13 cellular contexts compared by ENCODE assay signal in genomic region chr15:97875513-97876285, GRCh38.
DNase-seq lines count a peak whose midpoint lies in the region; TF ChIP-seq lines count a peak whose summit lies in the region.
"Had no signal": no experiment of that assay in that cellular context is flagged by ENCODE, and none has a peak within 500 bp of the region (broad histone marks: within the 10 kb centered on the region; RNA-seq: fewer than 3 reads in every experiment).

No MANE protein-coding gene starts in this region.

- no peak for TF ChIP-seq CTCF in endothelial cell (IDR thresholded peaks at IDR 0.05; ENCODE audit: unreplicated experiment)

- no peaks in the 10 kb centered on the region for H3K79me2 ChIP-seq in trophoblast cell (ENCODE audit: control insufficient read depth, insufficient read depth, low read length, poor library complexity)

- no peak overlapping the region for H3K9ac ChIP-seq in trophoblast cell (ENCODE audit: low read length)

- intact Hi-C loops in activated CD4-positive, alpha-beta T cell treated with anti-CD3 and anti-CD28 coated beads, Interleukin-2, amount 10 ng/mL, durations not matched to agents 24 days and 14 days (cut with micrococcal nuclease): no loop called here

- H2AK5ac ChIP-seq in trophoblast cell (ENCODE audit: low read length): no peak overlapping the region

- no peak overlapping the region for H2BK120ac ChIP-seq in trophoblast cell (ENCODE audit: insufficient read depth, low read length, poor library complexity)

- H3K4me3 ChIP-seq in trophoblast cell (ENCODE audit: low read depth, low read length) (no peak overlapping the region), SJCRH30 (no peak overlapping the region)
- H3K4me3 ChIP-seq: cardiac muscle cell had no signal

- no peak overlapping the region for H2BK12ac ChIP-seq in trophoblast cell (ENCODE audit: low read length)

- no peak overlapping the region for H3K18ac ChIP-seq in trophoblast cell (ENCODE audit: low read length)

- no peaks in the 10 kb centered on the region for H3K9me3 Mint-ChIP-seq in endothelial cell (ENCODE audit: unreplicated experiment)
- H3K9me3 Mint-ChIP-seq in activated CD4-positive, alpha-beta T cell treated with anti-CD3 and anti-CD28 coated beads, Interleukin-2, amount 10 ng/mL, durations not matched to agents 24 days and 14 days: no peaks in the 10 kb centered on the region

- H3K4me1 ChIP-seq in trophoblast cell (ENCODE audit: control insufficient read depth in 1 of 2, insufficient read depth in 2 of 2, low read length in 2 of 2) (no peaks in the 10 kb centered on the region), SJCRH30 (no peaks in the 10 kb centered on the region)

- no peak overlapping the region for H3K27ac Mint-ChIP-seq in endothelial cell (ENCODE audit: unreplicated experiment)
- H3K27ac Mint-ChIP-seq in activated CD4-positive, alpha-beta T cell treated with anti-CD3 and anti-CD28 coated beads, Interleukin-2, amount 10 ng/mL, durations not matched to agents 24 days and 14 days: no peak overlapping the region
- H3K27ac Mint-ChIP-seq: T-helper 1 cell treated with Interleukin-12 subunit alpha and Interleukin-12 subunit beta and Interleukin-4 antibody, amounts not matched to agents 30 μg/mL and 1 μg/mL, for 36 hours had no signal

- H3K23ac ChIP-seq in trophoblast cell (ENCODE audit: low read length): no peak overlapping the region

- H3K9me3 ChIP-seq in trophoblast cell (ENCODE audit: insufficient read depth, low read depth, low read length) (peaks cover 2% of the 10 kb centered on the region), SJCRH30 (replicated peaks) (no peaks in the 10 kb centered on the region)

- H3K27ac ChIP-seq in trophoblast cell (ENCODE audit: low read depth, low read length) (no peak overlapping the region), SJCRH30 (no peak overlapping the region)
- H3K27ac ChIP-seq: cardiac muscle cell had no signal

- no peak overlapping the region for H3K4me3 Mint-ChIP-seq in endothelial cell (ENCODE audit: unreplicated experiment)
- H3K4me3 Mint-ChIP-seq in activated CD4-positive, alpha-beta T cell treated with anti-CD3 and anti-CD28 coated beads, Interleukin-2, amount 10 ng/mL, durations not matched to agents 24 days and 14 days: no peak overlapping the region
- H3K4me3 Mint-ChIP-seq: T-helper 1 cell treated with Interleukin-12 subunit alpha and Interleukin-12 subunit beta and Interleukin-4 antibody, amounts not matched to agents 30 μg/mL and 1 μg/mL, for 36 hours had no signal

- H3K4ac ChIP-seq in trophoblast cell (ENCODE audit: low read depth, low read length): no peak overlapping the region

- no peaks in the 10 kb centered on the region for H3K27me3 ChIP-seq in trophoblast cell (ENCODE audit: insufficient read depth, low read length)
- peaks cover 3% of the 10 kb centered on the region; the same call in 1 of the 2 replicates for H3K27me3 ChIP-seq in SJCRH30
- H3K27me3 ChIP-seq: cardiac muscle cell had no signal

- H3K4me1 Mint-ChIP-seq in endothelial cell (ENCODE audit: unreplicated experiment): no peaks in the 10 kb centered on the region
- H3K4me1 Mint-ChIP-seq in activated CD4-positive, alpha-beta T cell treated with anti-CD3 and anti-CD28 coated beads, Interleukin-2, amount 10 ng/mL, durations not matched to agents 24 days and 14 days: no peaks in the 10 kb centered on the region

- H3K36me3 ChIP-seq in trophoblast cell (ENCODE audit: control insufficient read depth in 1 of 2, insufficient read depth in 2 of 2, low read length in 2 of 2): no peaks in the 10 kb centered on the region
- no peaks in the 10 kb centered on the region for H3K36me3 ChIP-seq in SJCRH30
- H3K36me3 ChIP-seq: cardiac muscle cell had no signal

- H3K79me1 ChIP-seq in trophoblast cell (ENCODE audit: low read length): no peaks in the 10 kb centered on the region

- peaks cover 4% of the 10 kb centered on the region for H3K27me3 Mint-ChIP-seq in endothelial cell (ENCODE audit: unreplicated experiment)
- H3K27me3 Mint-ChIP-seq in activated CD4-positive, alpha-beta T cell treated with anti-CD3 and anti-CD28 coated beads, Interleukin-2, amount 10 ng/mL, durations not matched to agents 24 days and 14 days: no peaks in the 10 kb centered on the region

- H2AFZ ChIP-seq in trophoblast cell (ENCODE audit: insufficient read depth, low read length, poor library complexity): no peak overlapping the region

- H3K36me3 Mint-ChIP-seq in endothelial cell (ENCODE audit: low read depth, unreplicated experiment): no peaks in the 10 kb centered on the region
- no peaks in the 10 kb centered on the region for H3K36me3 Mint-ChIP-seq in activated CD4-positive, alpha-beta T cell treated with anti-CD3 and anti-CD28 coated beads, Interleukin-2, amount 10 ng/mL, durations not matched to agents 24 days and 14 days (ENCODE audit: low read depth)

- no peak overlapping the region for H4K91ac ChIP-seq in trophoblast cell (ENCODE audit: low read depth, low read length)

- H3K14ac ChIP-seq in trophoblast cell (ENCODE audit: low read length): no peak overlapping the region

- H3K4me2 ChIP-seq in trophoblast cell (ENCODE audit: low read length): no peak overlapping the region

- H4K8ac ChIP-seq in trophoblast cell (ENCODE audit: low read depth, low read length): no peak overlapping the region

- WGBS in trophoblast cell (ENCODE audit: extremely low coverage, insufficient coverage, insufficient read length): no CpG with 5 or more reads among the region's 49 CpGs

- no peak overlapping the region for H2BK5ac ChIP-seq in trophoblast cell (ENCODE audit: low read depth, low read length, poor library complexity)

- no peak overlapping the region for H4K12ac ChIP-seq in trophoblast cell (ENCODE audit: low read depth, low read length)

- DNase-seq in NCI-H1436 (lab: John Stamatoyannopoulos, UW): peak; percentile 15
- DNase-seq in NCI-H1436 treated with DMSO at 0.1 percent for 48 hours (lab: John Stamatoyannopoulos, UW): no peak
- peak; percentile 28 for DNase-seq in NCI-H774 (lab: John Stamatoyannopoulos, UW)
- DNase-seq in endothelial cell (ENCODE audit: low spot score): peak; percentile 33
- peak; percentile 25 to 27 for DNase-seq in trophoblast cell
- DNase-seq in SJCRH30: no peak
- DNase-seq in NCI-H1105 treated with DMSO at 0.1 percent for 48 hours (lab: John Stamatoyannopoulos, UW): no peak
- no peak for DNase-seq in activated CD4-positive, alpha-beta T cell treated with anti-CD3 and anti-CD28 coated beads, Interleukin-2, amount 10 ng/mL, durations not matched to agents 24 days and 14 days
- DNase-seq: activated CD8-positive, alpha-beta memory T cell treated with anti-CD3 and anti-CD28 coated beads, Interleukin-2, amount 50 U/mL, for 48 hours; foreskin fibroblast; NCI-H82 had no signal

Comparison
In these comparisons a context has a peak if more than half of its experiments do, and no peak if none do; other contexts are left out.
1. DNase-seq: peak in NCI-H1436 (single experiment), NCI-H774 (single experiment), endothelial cell (single experiment) and trophoblast cell (2 of 2); none in NCI-H1436 treated with DMSO at 0.1 percent for 48 hours (single experiment), SJCRH30 (0 of 2), NCI-H1105 treated with DMSO at 0.1 percent for 48 hours (single experiment) and activated CD4-positive, alpha-beta T cell treated with anti-CD3 and anti-CD28 coated beads, Interleukin-2, amount 10 ng/mL, durations not matched to agents 24 days and 14 days (single experiment).